Comparison of ENCODE assay signal across 8 cellular contexts in genomic region chr11:44775366-44776356, GRCh38.
DNase-seq lines count a peak whose midpoint lies in the region; ATAC-seq and TF ChIP-seq lines count a peak whose summit lies in the region.

No MANE protein-coding gene starts in this region.

- H4K20me1 ChIP-seq in DND-41 (ENCODE audit: insufficient read depth, low read length): peaks cover 3% of the 10 kb centered on the region; the same call in 1 of the 2 replicates

- H3K4me1 ChIP-seq in DND-41 (ENCODE audit: insufficient read depth, low read length): no peaks in the 10 kb centered on the region
- H3K4me1 ChIP-seq in adipocyte (ENCODE audit: control insufficient read depth, insufficient read depth, low read length): peaks cover 7% of the 10 kb centered on the region

- H3K36me3 ChIP-seq in DND-41 (ENCODE audit: insufficient read depth, low read length) (no peaks in the 10 kb centered on the region), adipocyte (ENCODE audit: control insufficient read depth, insufficient read depth, low read length, severe bottlenecking) (no peaks in the 10 kb centered on the region)

- peak; percentile 87 for TF ChIP-seq CTCF in DND-41 (IDR thresholded peaks at IDR 0.05; ENCODE audit: borderline replicate concordance, extremely low read depth, low read length, poor library complexity, severe bottlenecking)

- H3K27me3 ChIP-seq in DND-41 (ENCODE audit: insufficient read depth, low read length, poor library complexity): no peaks in the 10 kb centered on the region
- H3K27me3 ChIP-seq in adipocyte (replicated peaks; ENCODE audit: control insufficient read depth, insufficient read depth, low read length): peaks cover 21% of the 10 kb centered on the region

- H3K79me2 ChIP-seq in DND-41 (ENCODE audit: insufficient read depth, low read length): no peaks in the 10 kb centered on the region

- no peak overlapping the region for H2AFZ ChIP-seq in DND-41 (ENCODE audit: low read depth, low read length)

- H3K4me3 ChIP-seq in DND-41 (ENCODE audit: low read depth in 1 of 2, low read length in 2 of 2) (no peak overlapping the region), adipocyte (ENCODE audit: low read length) (no peak overlapping the region)

- H3K9me3 ChIP-seq in DND-41 (ENCODE audit: insufficient read depth, low read length, severe bottlenecking) (no peaks in the 10 kb centered on the region), adipocyte (ENCODE audit: control insufficient read depth, low read length) (peaks cover 7% of the 10 kb centered on the region)

- DNase-seq in DND-41: peak; percentile 58
- DNase-seq in KG1 (lab: John Stamatoyannopoulos, UW): peak; percentile 16
- DNase-seq in SW480 (ENCODE audit: low spot score): peak; percentile 72
- peak; percentile 44 for DNase-seq in adipocyte (ENCODE audit: low read depth)
- peak; percentile 83 for DNase-seq in iPS-NIHi7 (ENCODE audit: extremely low spot score)
- DNase-seq in stimulated activated CD4-positive, alpha-beta T cell treated with anti-CD3 and anti-CD28 coated beads, Interleukin-4, amount 100 ng/mL, for 1 hour: peak; percentile 60

- H3K27ac ChIP-seq in DND-41 (ENCODE audit: low read length): no peak overlapping the region

- ATAC-seq in DND-41 (ENCODE audit: insufficient read depth, low read depth): peak; percentile 87
- no peak for ATAC-seq in HG03442 (IDR thresholded peaks at IDR 0.05; ENCODE audit: unreplicated experiment)
- no peak for ATAC-seq in GM19463 (IDR thresholded peaks at IDR 0.05; ENCODE audit: unreplicated experiment)

- H3K9ac ChIP-seq in DND-41 (ENCODE audit: low read depth, low read length) (no peak overlapping the region), adipocyte (ENCODE audit: low read length) (no peak overlapping the region)

- H3K4me2 ChIP-seq in DND-41 (ENCODE audit: insufficient read depth, low read length): no peak overlapping the region

Comparison
In these comparisons a context has a peak if more than half of its experiments do, and no peak if none do; other contexts are left out.
1. DNase-seq: peak in every context shown above with its lines; median percentile 83 in iPS-NIHi7; 72 in SW480; 60 in stimulated activated CD4-positive, alpha-beta T cell treated with anti-CD3 and anti-CD28 coated beads, Interleukin-4, amount 100 ng/mL, for 1 hour; 58 in DND-41; 44 in adipocyte; 16 in KG1.